7 cellular contexts compared by ENCODE assay signal in genomic region chr11:123580557-123581275, GRCh38.
DNase-seq lines count a peak whose midpoint lies in the region; ATAC-seq and TF ChIP-seq lines count a peak whose summit lies in the region.

No MANE protein-coding gene starts in this region.

- DNase-seq in NCI-H187 (lab: John Stamatoyannopoulos, UW) (peak; percentile 42 to 46), left lung (peak; percentile 62 to 93)
- DNase-seq in activated CD4-positive, CD25-positive, alpha-beta regulatory T cell (lab: John Stamatoyannopoulos, UW), result peak; percentile 14 to 53 (median 36)
- DNase-seq in central memory CD4-positive, alpha-beta T cell, result peak; percentile 43
- peak; percentile 9 for DNase-seq in stimulated activated CD8-positive, alpha-beta memory T cell treated with anti-CD3 and anti-CD28 coated beads, Interleukin-12 subunit alpha, Interleukin-12 subunit beta, amount 100 ng/mL, for 24 hours (ENCODE audit: extremely low read depth)

- intact Hi-C loops in left lung (cut with DNase I), result loop anchor here in 1 of 2 donors (10.0 kb wide), 1 partner anchor 124 kb away; no protein-coding TSS in a partner anchor

- H3K27ac ChIP-seq in left lung, result no peak overlapping the region

- peaks cover 0 to 7% of the 10 kb centered on the region in 2 donors for H3K4me1 ChIP-seq in left lung

- H3K4me3 ChIP-seq in left lung, result no peak overlapping the region

- H3K9me3 ChIP-seq in left lung, result no peaks in the 10 kb centered on the region

- TF ChIP-seq CTCF in left lung (IDR thresholded peaks at IDR 0.05), result peak; percentile 90 to 96

- no peaks in the 10 kb centered on the region for H3K36me3 ChIP-seq in left lung

- ATAC-seq in GM18498 (IDR thresholded peaks at IDR 0.05; ENCODE audit: unreplicated experiment), result peak; percentile 88
- ATAC-seq in HG02623 (IDR thresholded peaks at IDR 0.05; ENCODE audit: unreplicated experiment), result peak; percentile 75
- peak; percentile 96 for ATAC-seq in left lung

- H3K27me3 ChIP-seq in left lung, result peaks cover 0 to 19% of the 10 kb centered on the region in 2 donors

Comparison
In these comparisons a context has a peak if more than half of its experiments do, and no peak if none do; other contexts are left out.
1. DNase-seq: peak in every context shown above with its lines; median percentile 78 in left lung; 44 in NCI-H187; 43 in central memory CD4-positive, alpha-beta T cell; 36 in activated CD4-positive, CD25-positive, alpha-beta regulatory T cell; 9 in stimulated activated CD8-positive, alpha-beta memory T cell treated with anti-CD3 and anti-CD28 coated beads, Interleukin-12 subunit alpha, Interleukin-12 subunit beta, amount 100 ng/mL, for 24 hours.